8 cellular contexts compared by ENCODE assay signal in the genomic region with DNA sequence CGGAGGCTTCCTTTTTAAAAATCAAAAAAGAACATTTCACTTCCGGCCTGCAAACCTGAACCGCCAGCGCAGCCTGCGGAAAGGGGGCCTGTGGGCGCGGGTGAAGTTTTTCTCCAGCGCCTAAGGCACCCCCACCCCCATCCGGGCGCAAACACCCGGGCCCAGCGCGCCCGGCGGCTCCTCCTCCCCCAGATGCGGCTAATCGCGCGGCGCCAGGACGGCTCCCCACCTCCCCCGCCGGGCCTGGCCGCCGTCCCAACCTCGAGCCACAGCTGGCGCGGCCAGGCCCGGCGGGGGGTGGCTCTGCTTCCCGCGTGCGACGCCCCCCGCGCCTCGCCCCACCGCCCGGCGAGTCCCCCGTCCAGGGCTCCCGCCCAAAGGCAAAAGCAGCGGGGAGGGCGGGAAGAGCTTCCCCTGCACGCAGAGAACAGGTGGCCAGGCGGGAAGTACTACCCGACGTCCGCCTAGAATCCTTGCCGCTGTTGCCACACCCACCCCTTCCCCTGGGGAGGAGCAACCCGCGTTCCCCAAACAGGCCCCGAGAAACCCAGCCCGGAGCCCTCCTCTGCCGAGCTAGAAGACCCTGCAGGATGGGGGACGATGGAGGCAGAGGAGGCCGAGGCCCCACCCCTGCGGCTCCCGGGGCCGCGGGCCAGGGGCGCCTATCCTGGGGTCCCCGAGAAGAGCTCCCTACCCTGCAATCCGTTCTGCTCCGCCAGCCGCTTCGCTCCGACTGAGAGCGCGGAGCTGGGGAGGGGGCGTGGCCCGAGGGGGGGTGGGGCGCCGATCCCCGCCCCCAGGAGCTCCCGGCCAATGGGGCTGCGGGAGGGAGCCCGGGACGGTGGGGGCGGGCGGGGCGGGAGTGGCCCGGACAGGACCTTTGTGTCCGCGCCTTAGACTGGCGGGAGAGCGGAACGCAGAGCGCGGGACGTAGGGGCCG. TPM values are rescaled to one million over a fixed set of nuclear protein-coding genes. Genes with fewer than 3 reads are reported as not detected.
DNase-seq lines count a peak whose midpoint lies in the region; ATAC-seq and TF ChIP-seq lines count a peak whose summit lies in the region.

A gene (minus strand): TSS at position 735 of the 940 bp plus-strand sequence. CDS start 9,678 bp downstream, outside the sequence.

- no peaks in the 10 kb centered on the region for H3K9me3 ChIP-seq in DND-41 (ENCODE audit: insufficient read depth, low read length, severe bottlenecking)
- H3K9me3 ChIP-seq in GM23248 (ENCODE audit: low read depth): no peaks in the 10 kb centered on the region
- no peaks in the 10 kb centered on the region for H3K9me3 ChIP-seq in fibroblast of lung (ENCODE audit: control insufficient read depth, insufficient read depth, low read depth, low read length)

- H3K4me2 ChIP-seq in DND-41 (ENCODE audit: insufficient read depth, low read length) (peak within 1 kb of the TSS; percentile 91), GM23248 (ENCODE audit: unreplicated experiment) (peak within 1 kb of the TSS; percentile 100), fibroblast of lung (ENCODE audit: extremely low read depth, insufficient read depth, low read length) (peak within 1 kb of the TSS; percentile 96)

- peaks cover 67% of the 10 kb centered on the region for H3K4me1 ChIP-seq in DND-41 (ENCODE audit: insufficient read depth, low read length)
- peaks cover 23% of the 10 kb centered on the region for H3K4me1 ChIP-seq in GM23248 (ENCODE audit: insufficient read depth)
- peaks cover 24% of the 10 kb centered on the region for H3K4me1 ChIP-seq in fibroblast of lung (ENCODE audit: control insufficient read depth, extremely low read depth, insufficient read depth, low read length)

- H4K20me1 ChIP-seq in DND-41 (ENCODE audit: insufficient read depth, low read length): peaks cover 45% of the 10 kb centered on the region
- no peaks in the 10 kb centered on the region; the same call in 1 of the 2 replicates for H4K20me1 ChIP-seq in GM23248 (ENCODE audit: insufficient read depth)
- no peaks in the 10 kb centered on the region for H4K20me1 ChIP-seq in fibroblast of lung (ENCODE audit: control insufficient read depth, extremely low read depth, insufficient read depth, low read length)

- no peaks in the 10 kb centered on the region for H3K9me3 Mint-ChIP-seq in natural killer cell

- H3K4me3 Mint-ChIP-seq in natural killer cell: peak within 1 kb of the TSS; percentile 97

- DNase-seq in DND-41 (peak; percentile 94), GM23248 (peak; percentile 93), Kasumi-1 (lab: John Stamatoyannopoulos, UW) (peak; percentile 65 to 70), RKO (ENCODE audit: low spot score) (peak; percentile 91), fibroblast of lung (ENCODE audit: low read depth in 2 of 2) (peak; percentile 85 to 86), natural killer cell (peak; percentile 64)
- peak; percentile 57 to 77 for DNase-seq in activated T-helper 1 cell treated with anti-CD3 and anti-CD28 coated beads, Interleukin-2, amount 50 U/mL, for 16 hours (ENCODE audit: low read depth in 1 of 2, low spot score in 1 of 2)
- peak; percentile 91 for DNase-seq in stimulated activated naive CD8-positive, alpha-beta T cell treated with anti-CD3 and anti-CD28 coated beads, Interleukin-15, Interleukin-2, amounts not matched to agents 100 U/mL and 50 U/mL, for 24 hours

- no peak for TF ChIP-seq CTCF in DND-41 (IDR thresholded peaks at IDR 0.05; ENCODE audit: borderline replicate concordance, extremely low read depth, low read length, poor library complexity, severe bottlenecking)
- TF ChIP-seq CTCF in fibroblast of lung (conservative IDR thresholded peaks at IDR 0.05 in 1 of 2, IDR thresholded peaks at IDR 0.05 in 1 of 2; ENCODE audit: low read depth in 1 of 2, low read length in 2 of 2): no peak
- no peak for TF ChIP-seq CTCF in natural killer cell (IDR thresholded peaks at IDR 0.05)

- H3K27ac ChIP-seq in DND-41 (ENCODE audit: low read length): peak within 1 kb of the TSS; percentile 95
- peak within 1 kb of the TSS; percentile 84 for H3K27ac ChIP-seq in GM23248
- peak within 1 kb of the TSS; percentile 87 for H3K27ac ChIP-seq in fibroblast of lung (ENCODE audit: insufficient read depth, low read length)

- H3K36me3 ChIP-seq in DND-41 (ENCODE audit: insufficient read depth, low read length): peaks cover 44% of the 10 kb centered on the region
- H3K36me3 ChIP-seq in GM23248 (ENCODE audit: low read depth): no peaks in the 10 kb centered on the region
- peaks cover 6% of the 10 kb centered on the region for H3K36me3 ChIP-seq in fibroblast of lung (ENCODE audit: control insufficient read depth, insufficient read depth, low read length)

- H3K79me2 ChIP-seq in DND-41 (ENCODE audit: insufficient read depth, low read length) (peaks cover 59% of the 10 kb centered on the region), GM23248 (ENCODE audit: insufficient read depth) (peaks cover 46% of the 10 kb centered on the region), fibroblast of lung (ENCODE audit: control insufficient read depth, insufficient read depth, low read length) (peaks cover 46% of the 10 kb centered on the region)

- peak within 1 kb of the TSS; percentile 79 for H3K9ac ChIP-seq in DND-41 (ENCODE audit: low read depth, low read length)
- peak within 1 kb of the TSS; percentile 89 for H3K9ac ChIP-seq in GM23248
- peak within 1 kb of the TSS; percentile 91 for H3K9ac ChIP-seq in fibroblast of lung (ENCODE audit: insufficient read depth, low read length)

- H3K36me3 Mint-ChIP-seq in natural killer cell: no peaks in the 10 kb centered on the region

- intact Hi-C loops in natural killer cell (cut with micrococcal nuclease): loop anchor here (1.0 to 5.0 kb wide), 2 partner anchors 71 to 196 kb away; a partner anchor contains a TSS

- WGBS in GM23248 (ENCODE audit: low coverage in 1 of 2, low lambda C conversion rate in 2 of 2, missing lambda C conversion rate in 2 of 2), 2 experiments: 2% methylated on average over 57 to 67 of the region's 92 CpGs

- peaks cover 25% of the 10 kb centered on the region for H3F3A ChIP-seq in GM23248 (ENCODE audit: insufficient read depth)

- H3K27me3 ChIP-seq in DND-41 (ENCODE audit: insufficient read depth, low read length, poor library complexity) (no peaks in the 10 kb centered on the region), GM23248 (replicated peaks; ENCODE audit: insufficient read depth) (no peaks in the 10 kb centered on the region), fibroblast of lung (ENCODE audit: control insufficient read depth, insufficient read depth, low read length) (no peaks in the 10 kb centered on the region)

- H3K27me3 Mint-ChIP-seq in natural killer cell (ENCODE audit: low read depth in 2 of 2): no peaks in the 10 kb centered on the region

- H3K4me1 Mint-ChIP-seq in natural killer cell: peaks cover 49 to 62% of the 10 kb centered on the region in 2 donors

- H3K4me3 ChIP-seq in DND-41 (ENCODE audit: low read depth in 1 of 2, low read length in 2 of 2): peak within 1 kb of the TSS; percentile 82
- H3K4me3 ChIP-seq in GM23248: peak within 1 kb of the TSS; percentile 97
- H3K4me3 ChIP-seq in fibroblast of lung (replicated peaks in 1 of 4; ENCODE audit: control extremely low read depth in 1 of 4, insufficient read depth in 1 of 4, low read depth in 3 of 4, low read length in 4 of 4): peak within 1 kb of the TSS; percentile 71 to 87 (median 82)

- ATAC-seq in DND-41 (ENCODE audit: insufficient read depth, low read depth) (peak; percentile 73), natural killer cell (peak; percentile 81 to 91 (median 83))
- ATAC-seq in stimulated activated naive CD8-positive, alpha-beta T cell treated with anti-CD3 and anti-CD28 coated beads, Interleukin-15, Interleukin-2, amounts not matched to agents 100 U/mL and 50 U/mL, for 24 hours: peak; percentile 78

- peak within 1 kb of the TSS; percentile 84 to 87 for H3K27ac Mint-ChIP-seq in natural killer cell

- H2AFZ ChIP-seq in DND-41 (ENCODE audit: low read depth, low read length) (peak within 1 kb of the TSS; percentile 69), GM23248 (peak within 1 kb of the TSS; percentile 69), fibroblast of lung (ENCODE audit: low read length) (peak within 1 kb of the TSS; percentile 4)

- no peaks in the 10 kb centered on the region for H3K9me2 ChIP-seq in GM23248 (ENCODE audit: insufficient read depth)

- in situ Hi-C loops in GM23248 (cut with MboI): no loop called here

RNA-seq across cellular contexts. Expression of the gene that starts here (rescaled TPM):
- total RNA-seq in GM23248 (2014; rRNA removed; shearing (Covaris generic)): 129 and 143 TPM in 2 replicates
- polyA plus RNA-seq in GM23248 (2016; fragmentation: Nextera tagmentation; extraction: Ambion mirVana) (150 and 156 TPM in 2 replicates), fibroblast of lung (68.7 and 90.9 TPM in 2 replicates)
- total RNA-seq in fibroblast of lung (108 and 150 TPM in 2 replicates), natural killer cell (10 to 100 TPM; 59.0 to 70.0 (median 60.1) TPM)
- polyA plus RNA-seq in fibroblast of lung (2012): 148 and 207 TPM in 2 replicates
- polyA minus RNA-seq in fibroblast of lung (ENCODE audit: low replicate concordance): 151 and 176 TPM in 2 replicates

Comparison
In these comparisons a context has a peak if more than half of its experiments do, and no peak if none do; other contexts are left out.
1. Peak in every context shown above with its lines: DNase-seq, ATAC-seq, H3K4me3 ChIP-seq and H3K27ac ChIP-seq.
2. H2AFZ ChIP-seq: peak in every context shown above with its lines; median percentile 69 in DND-41; 69 in GM23248; 4 in fibroblast of lung.